Comparison of ENCODE assay signal across 10 cellular contexts in genomic region chr1:27650527-27651175, GRCh38. TPM values are rescaled to one million over a fixed set of nuclear protein-coding genes. Genes with fewer than 3 reads are reported as not detected.
DNase-seq lines count a peak whose midpoint lies in the region; ATAC-seq and TF ChIP-seq lines count a peak whose summit lies in the region.
"Had no signal": no experiment of that assay in that cellular context is flagged by ENCODE, and none has a peak within 500 bp of the region (broad histone marks: within the 10 kb centered on the region; RNA-seq: fewer than 3 reads in every experiment).

No MANE protein-coding gene starts in this region.

- CTCF ChIA-PET in CD4-positive, alpha-beta memory T cell (lab: Charles Lee; ENCODE audit: partially characterized antibody) = interaction anchor here (1.0 to 4.5 kb wide), 5 partner anchors 8 to 44 kb away, joined by 3 to 32 read pairs (median 5); no protein-coding TSS in a partner anchor

- no peak overlapping the region for H3K4me3 ChIP-seq in CD4-positive, alpha-beta memory T cell (ENCODE audit: low read length in 2 of 2)
- H3K4me3 ChIP-seq in Karpas-422 (ENCODE audit: low read length) (no peak overlapping the region), mucosa of descending colon (no peak overlapping the region), adrenal gland (no peak overlapping the region)
- H3K4me3 ChIP-seq: spleen had no signal

- no peak for DNase-seq in CD4-positive, alpha-beta memory T cell
- DNase-seq in Karpas-422 = no peak
- DNase-seq in mucosa of descending colon = no peak
- no peak for DNase-seq in D341Med (ENCODE audit: low spot score)
- no peak for DNase-seq in adrenal gland
- DNase-seq: NCI-H1694, spleen had no signal

- no peak overlapping the region for H3K4me2 ChIP-seq in Karpas-422 (ENCODE audit: low read depth, low read length, poor library complexity, severe bottlenecking)

- ATAC-seq in mucosa of descending colon = peak; percentile 22
- no peak for ATAC-seq in GM19328 (IDR thresholded peaks at IDR 0.05; ENCODE audit: unreplicated experiment)
- no peak for ATAC-seq in GM18867 (IDR thresholded peaks at IDR 0.05; ENCODE audit: unreplicated experiment)

- H3K36me3 ChIP-seq in CD4-positive, alpha-beta memory T cell (ENCODE audit: insufficient read depth, low read length) = no peaks in the 10 kb centered on the region
- H3K36me3 ChIP-seq in Karpas-422 (ENCODE audit: insufficient read depth, low read length) (no peaks in the 10 kb centered on the region), mucosa of descending colon (ENCODE audit: low read depth) (no peaks in the 10 kb centered on the region), adrenal gland (replicated peaks in 1 of 2) (no peaks in the 10 kb centered on the region)
- H3K36me3 ChIP-seq: spleen had no signal

- H3K9ac ChIP-seq in Karpas-422 (ENCODE audit: low read length) = no peak overlapping the region

- peak overlapping the region in 5 of 7 donors; percentile 10 to 79 (median 25) for H3K27ac Mint-ChIP-seq in CD4-positive, alpha-beta memory T cell
- H3K27ac Mint-ChIP-seq in brain = peak overlapping the region in 3 of 5 experiments; percentile 29 to 58 (median 47)

- intact Hi-C loops in CD4-positive, alpha-beta memory T cell (cut with micrococcal nuclease) = no loop called here
- intact Hi-C loops in mucosa of descending colon (cut with DNase I, micrococcal nuclease) (no loop called here), adrenal gland (cut with DNase I) (no loop called here)

- H3K27me3 ChIP-seq in CD4-positive, alpha-beta memory T cell (ENCODE audit: insufficient read depth, low read length) = no peaks in the 10 kb centered on the region
- no peaks in the 10 kb centered on the region for H3K27me3 ChIP-seq in Karpas-422 (ENCODE audit: low read length)
- no peaks in the 10 kb centered on the region for H3K27me3 ChIP-seq in adrenal gland
- H3K27me3 ChIP-seq: spleen had no signal

- H3K36me3 Mint-ChIP-seq in CD4-positive, alpha-beta memory T cell = no peaks in the 10 kb centered on the region
- H3K36me3 Mint-ChIP-seq in brain = no peaks in the 10 kb centered on the region

- peaks cover 5 to 14% (median 10%) of the 10 kb centered on the region in 4 donors for H3K4me1 Mint-ChIP-seq in CD4-positive, alpha-beta memory T cell
- H3K4me1 Mint-ChIP-seq in brain = peaks cover 26% of the 10 kb centered on the region

- H3K27ac ChIP-seq in CD4-positive, alpha-beta memory T cell (ENCODE audit: low read depth, low read length) = no peak overlapping the region
- no peak overlapping the region for H3K27ac ChIP-seq in Karpas-422 (ENCODE audit: low read length)
- no peak overlapping the region for H3K27ac ChIP-seq in adrenal gland

- H3K9me3 Mint-ChIP-seq in CD4-positive, alpha-beta memory T cell = no peaks in the 10 kb centered on the region
- peaks cover 0 to 9% (median 0%) of the 10 kb centered on the region in 5 experiments for H3K9me3 Mint-ChIP-seq in brain

- no peaks in the 10 kb centered on the region for H3K9me3 ChIP-seq in CD4-positive, alpha-beta memory T cell (ENCODE audit: control insufficient read depth in 1 of 2, low read length in 2 of 2)
- no peaks in the 10 kb centered on the region for H3K9me3 ChIP-seq in Karpas-422 (ENCODE audit: low read length)
- no peaks in the 10 kb centered on the region for H3K9me3 ChIP-seq in mucosa of descending colon
- no peaks in the 10 kb centered on the region for H3K9me3 ChIP-seq in adrenal gland (replicated peaks in 1 of 3)
- H3K9me3 ChIP-seq: spleen had no signal

- 54 to 68% (median 67%) methylated on average over 7 of the region's 7 CpGs for WGBS in adrenal gland, 4 donors

- H2AFZ ChIP-seq in Karpas-422 (ENCODE audit: low read length) = peak overlapping the region; percentile 56; the same call in 1 of the 2 replicates

- no peaks in the 10 kb centered on the region for H3K79me2 ChIP-seq in Karpas-422 (ENCODE audit: low read length)

- no peaks in the 10 kb centered on the region for H3K27me3 Mint-ChIP-seq in CD4-positive, alpha-beta memory T cell
- peaks cover 3% of the 10 kb centered on the region for H3K27me3 Mint-ChIP-seq in brain

- H3K4me1 ChIP-seq in CD4-positive, alpha-beta memory T cell (ENCODE audit: insufficient read depth, low read length) = peaks cover 8% of the 10 kb centered on the region
- peaks cover 6% of the 10 kb centered on the region; the same call in 1 of the 2 replicates for H3K4me1 ChIP-seq in Karpas-422 (ENCODE audit: low read length)
- H3K4me1 ChIP-seq in mucosa of descending colon (ENCODE audit: low read depth) = no peaks in the 10 kb centered on the region
- H3K4me1 ChIP-seq in adrenal gland (replicated peaks in 1 of 2) = peaks cover 4 to 12% of the 10 kb centered on the region in 2 donors

- no peaks in the 10 kb centered on the region for H4K20me1 ChIP-seq in Karpas-422 (ENCODE audit: insufficient read depth, low read depth, low read length)

- no peak for TF ChIP-seq POLR2A in adrenal gland (IDR thresholded peaks at IDR 0.05)

- no peak overlapping the region for H3K4me3 Mint-ChIP-seq in CD4-positive, alpha-beta memory T cell
- peak overlapping the region in 1 of 5 experiments; percentile 31 for H3K4me3 Mint-ChIP-seq in brain

- no peak for TF ChIP-seq CTCF in brain (conservative IDR thresholded peaks at IDR 0.05)
- no peak for TF ChIP-seq CTCF in mucosa of descending colon (IDR thresholded peaks at IDR 0.05)
- no peak for TF ChIP-seq CTCF in adrenal gland (IDR thresholded peaks at IDR 0.05)

- POLR2A ChIA-PET in CD4-positive, alpha-beta memory T cell (lab: Charles Lee; ENCODE audit: partially characterized antibody) = interaction anchor here (1.0 to 5.5 kb wide), 3 partner anchors 11 to 42 kb away, joined by 5 to 44 read pairs (median 7); no protein-coding TSS in a partner anchor

- no peaks in the 10 kb centered on the region for H3K9me2 ChIP-seq in Karpas-422 (replicated peaks; ENCODE audit: insufficient read depth, low read length)

RNA-seq across cellular contexts. Expression of gene FGR, which starts 15.7 kb away (rescaled TPM):
- total RNA-seq in CD4-positive, alpha-beta memory T cell = 1 to 10 TPM; 2.7 to 2.9 TPM
- under 1 TPM; 0.12 to 0.15 TPM for polyA plus RNA-seq in CD4-positive, alpha-beta memory T cell
- total RNA-seq in Karpas-422 (2014; rRNA removed; shearing (Covaris generic); ENCODE audit: low replicate concordance) = 3.0 and 5.6 TPM in 2 replicates
- polyA plus RNA-seq in brain (ENCODE audit: insufficient read depth, low read depth, low replicate concordance) (2.7 TPM), adrenal gland (10 to 100 TPM in 2 of 3 donors, 1 to 10 TPM in 1; 6.0 to 51.9 (median 11.3) TPM)
- total RNA-seq in mucosa of descending colon (1 to 10 TPM; 2.3 to 5.7 (median 5.3) TPM), adrenal gland (10 to 100 TPM in 4 of 8 donors, 1 to 10 TPM in 4; 4.7 to 16.0 (median 10.4) TPM)

RNA-seq across cellular contexts. Expression of gene IFI6, which starts 21.3 kb away (rescaled TPM):
- total RNA-seq in CD4-positive, alpha-beta memory T cell = 10 to 100 TPM; 23.0 to 24.9 TPM
- polyA plus RNA-seq in CD4-positive, alpha-beta memory T cell = 100 to 1,000 TPM in 1 of 2 donors, 10 to 100 TPM in 1; 61.6 to 139 TPM
- 67.3 and 88.2 TPM in 2 replicates for total RNA-seq in Karpas-422 (2014; rRNA removed; shearing (Covaris generic); ENCODE audit: low replicate concordance)
- polyA plus RNA-seq in brain (ENCODE audit: insufficient read depth, low read depth, low replicate concordance) = 164 TPM
- total RNA-seq in mucosa of descending colon = 10 to 100 TPM in 2 of 3 donors, 1 to 10 TPM in 1; 8.3 to 51.4 (median 45.4) TPM
- total RNA-seq in adrenal gland = 100 to 1,000 TPM in 5 of 8 donors, 10 to 100 TPM in 3; 67.6 to 379 (median 175) TPM
- polyA plus RNA-seq in adrenal gland = 100 to 1,000 TPM; 213 to 611 (median 223) TPM

RNA-seq across cellular contexts. Expression of gene AHDC1, which starts 46.7 kb away (rescaled TPM):
- total RNA-seq in CD4-positive, alpha-beta memory T cell = 10 to 100 TPM; 18.4 to 19.2 TPM
- 1 to 10 TPM in 1 of 2 donors, under 1 TPM in 1; 0.02 to 1.7 TPM for polyA plus RNA-seq in CD4-positive, alpha-beta memory T cell
- 2.1 and 2.2 TPM in 2 replicates for total RNA-seq in Karpas-422 (2014; rRNA removed; shearing (Covaris generic); ENCODE audit: low replicate concordance)
- polyA plus RNA-seq in brain (ENCODE audit: insufficient read depth, low read depth, low replicate concordance) (48.8 TPM), adrenal gland (10 to 100 TPM; 10.4 to 98.5 (median 27.0) TPM)
- total RNA-seq in mucosa of descending colon (10 to 100 TPM; 13.7 to 58.6 (median 18.7) TPM), adrenal gland (100 to 1,000 TPM in 1 of 8 donors, 10 to 100 TPM in 7; 43.9 to 111 (median 71.8) TPM)
